In genomic region chr14:81275995-81276698, GRCh38 we compare ENCODE assay signal across 13 cellular contexts. TPM values are rescaled to one million over a fixed set of nuclear protein-coding genes. Genes with fewer than 3 reads are reported as not detected.
A peak's percentile ranks its signal among the peaks of the same experiment; 100 is the strongest.
DNase-seq lines count a peak whose midpoint lies in the region; ATAC-seq, FAIRE-seq and TF ChIP-seq lines count a peak whose summit lies in the region.
"Had no signal": no experiment of that assay in that cellular context is flagged by ENCODE, and none has a peak within 500 bp of the region (broad histone marks: within the 10 kb centered on the region; RNA-seq: fewer than 3 reads in every experiment).

No MANE protein-coding gene starts in this region.

- H2BK20ac ChIP-seq in H9 (ENCODE audit: low read depth, low read length, poor library complexity, severe bottlenecking): no peak overlapping the region

- no peak overlapping the region for H3K27ac ChIP-seq in esophagus muscularis mucosa (replicated peaks in 1 of 4)
- no peak overlapping the region for H3K27ac ChIP-seq in H9 (ENCODE audit: insufficient read length, low read depth, low read length)
- peak overlapping the region in 1 of 3 donors; percentile 21 for H3K27ac ChIP-seq in thyroid gland
- H3K27ac ChIP-seq in aorta (ENCODE audit: low read depth in 1 of 2, low read length in 2 of 2): no peak overlapping the region

- peak overlapping the region in 1 of 3 experiments; percentile 76; a peak in 1 of 7 replicates for H3K27ac Mint-ChIP-seq in H9

- no peak overlapping the region for H2BK5ac ChIP-seq in H9 (ENCODE audit: insufficient read length, low read length)

- H2BK15ac ChIP-seq in H9 (ENCODE audit: low read depth, low read length): no peak overlapping the region

- TF ChIP-seq POLR2A in esophagus muscularis mucosa (IDR thresholded peaks at IDR 0.05; ENCODE audit: low read depth): no peak
- no peak for TF ChIP-seq POLR2A in thyroid gland (IDR thresholded peaks at IDR 0.05)

- no peaks in the 10 kb centered on the region for H3K27me3 Mint-ChIP-seq in H9 (ENCODE audit: low read depth)

- TF ChIP-seq CTCF in BE2C (IDR thresholded peaks at IDR 0.05; ENCODE audit: low read depth, low read length): no peak
- TF ChIP-seq CTCF in esophagus muscularis mucosa (IDR thresholded peaks at IDR 0.05): no peak
- no peak for TF ChIP-seq CTCF in H9 (conservative IDR thresholded peaks at IDR 0.05)
- no peak for TF ChIP-seq CTCF in thyroid gland (IDR thresholded peaks at IDR 0.05)

- no peak overlapping the region for H4K8ac ChIP-seq in H9 (replicated peaks; ENCODE audit: insufficient read length, low read depth, low read length)

- H4K91ac ChIP-seq in H9 (ENCODE audit: insufficient read length, low read depth, low read length): no peak overlapping the region

- intact Hi-C loops in esophagus muscularis mucosa (cut with DNase I): no loop called here
- intact Hi-C loops in thyroid gland (cut with DNase I): no loop called here
- intact Hi-C loops in aorta (cut with DNase I): no loop called here

- peaks cover 11 to 13% of the 10 kb centered on the region in 2 experiments for H3K4me1 Mint-ChIP-seq in H9

- no peaks in the 10 kb centered on the region for H3K79me1 ChIP-seq in H9 (ENCODE audit: insufficient read depth, low read depth, low read length, poor library complexity, severe bottlenecking)

- H2AFZ ChIP-seq in H9 (ENCODE audit: low read length): no peak overlapping the region

- TF ChIP-seq EP300 in esophagus muscularis mucosa (IDR thresholded peaks at IDR 0.05): no peak

- ATAC-seq in GM18907 (IDR thresholded peaks at IDR 0.05; ENCODE audit: unreplicated experiment): peak; percentile 88
- peak; percentile 86 for ATAC-seq in HG03175 (IDR thresholded peaks at IDR 0.05; ENCODE audit: unreplicated experiment)
- ATAC-seq in aorta (ENCODE audit: low FRiP score): no peak
- ATAC-seq: activated CD4-positive, CD25-positive, alpha-beta regulatory T cell treated with anti-CD3 and anti-CD28 coated beads, Interleukin-2, amount 50 U/mL, for 24 hours had no signal

- H3K9me3 ChIP-seq in BE2C: no peaks in the 10 kb centered on the region
- H3K9me3 ChIP-seq in esophagus muscularis mucosa: no peaks in the 10 kb centered on the region
- no peaks in the 10 kb centered on the region for H3K9me3 ChIP-seq in H9 (ENCODE audit: control insufficient read depth, low read depth, low read length)
- H3K9me3 ChIP-seq in thyroid gland: no peaks in the 10 kb centered on the region
- H3K9me3 ChIP-seq in aorta (ENCODE audit: control insufficient read depth, low read length): no peaks in the 10 kb centered on the region

- no peak overlapping the region for H3K18ac ChIP-seq in H9 (ENCODE audit: insufficient read length, low read depth, low read length)

- H2BK120ac ChIP-seq in H9 (ENCODE audit: low read depth, low read length, poor library complexity, severe bottlenecking): no peak overlapping the region

- no peak overlapping the region for H3K23ac ChIP-seq in H9 (ENCODE audit: insufficient read length, low read depth, low read length)

- no peak overlapping the region for H3T11ph ChIP-seq in H9 (ENCODE audit: low read length)

- H3K23me2 ChIP-seq in H9 (ENCODE audit: insufficient read length, low read depth, low read length, poor library complexity, severe bottlenecking): no peaks in the 10 kb centered on the region

- H3K4ac ChIP-seq in H9 (ENCODE audit: low read depth, low read length): no peak overlapping the region

- H3K27me3 ChIP-seq in BE2C: no peaks in the 10 kb centered on the region
- H3K27me3 ChIP-seq in esophagus muscularis mucosa: no peaks in the 10 kb centered on the region
- H3K27me3 ChIP-seq in H9 (ENCODE audit: insufficient read depth, low read length): no peaks in the 10 kb centered on the region
- no peaks in the 10 kb centered on the region for H3K27me3 ChIP-seq in thyroid gland
- peaks cover 0 to 2% of the 10 kb centered on the region in 2 donors for H3K27me3 ChIP-seq in aorta (ENCODE audit: control insufficient read depth in 1 of 2, insufficient read depth in 2 of 2, low read length in 1 of 2)

- H3K9ac ChIP-seq in H9 (ENCODE audit: extremely low read depth, insufficient read length, low read length): no peak overlapping the region

- H2AK5ac ChIP-seq in H9 (ENCODE audit: insufficient read length, low read length): no peak overlapping the region

- H4K20me1 ChIP-seq in H9 (ENCODE audit: control insufficient read depth, insufficient read depth, insufficient read length): no peaks in the 10 kb centered on the region

- FAIRE-seq in urothelium cell line (lab: Jason Lieb, UNC): no peak
- FAIRE-seq: small intestine had no signal

- H3K36me3 ChIP-seq in BE2C (peaks cover 18% of the 10 kb centered on the region), esophagus muscularis mucosa (no peaks in the 10 kb centered on the region), thyroid gland (peaks cover 0 to 11% of the 10 kb centered on the region in 2 donors), aorta (ENCODE audit: control insufficient read depth in 1 of 2, insufficient read depth in 2 of 2, low read length in 1 of 2) (no peaks in the 10 kb centered on the region)

- H3K56ac ChIP-seq in H9 (ENCODE audit: insufficient read length, low read depth, low read length): no peak overlapping the region

- no peak overlapping the region for H4K5ac ChIP-seq in H9 (ENCODE audit: insufficient read length, low read depth, low read length)

- no peak overlapping the region for H3K4me2 ChIP-seq in H9 (ENCODE audit: insufficient read depth, insufficient read length, low read length)

- no peaks in the 10 kb centered on the region for H3K9me3 Mint-ChIP-seq in H9

- no peak overlapping the region for H3K4me3 Mint-ChIP-seq in H9

- H3K36me3 Mint-ChIP-seq in H9 (ENCODE audit: insufficient read depth in 1 of 3, low read depth in 3 of 3): peaks cover 23 to 27% (median 23%) of the 10 kb centered on the region in 3 experiments

- H2BK12ac ChIP-seq in H9 (ENCODE audit: insufficient read length, low read depth, low read length): no peak overlapping the region

- no peaks in the 10 kb centered on the region for H3K79me2 ChIP-seq in H9 (ENCODE audit: insufficient read depth, low read length)

- no peak overlapping the region for H3K14ac ChIP-seq in H9 (ENCODE audit: insufficient read depth, low read length)

- peak overlapping the region; percentile 32 for H3K4me3 ChIP-seq in BE2C (ENCODE audit: low read depth, low read length)
- no peak overlapping the region for H3K4me3 ChIP-seq in esophagus muscularis mucosa
- H3K4me3 ChIP-seq in thyroid gland (replicated peaks in 1 of 3): no peak overlapping the region
- no peak overlapping the region for H3K4me3 ChIP-seq in aorta (ENCODE audit: low read length in 2 of 2)

- H3K4me1 ChIP-seq in BE2C (peaks cover 50% of the 10 kb centered on the region), esophagus muscularis mucosa (no peaks in the 10 kb centered on the region), H9 (ENCODE audit: insufficient read depth, low read length) (no peaks in the 10 kb centered on the region; the same call in 1 of the 2 replicates), thyroid gland (peaks cover 14 to 15% of the 10 kb centered on the region in 2 donors), aorta (ENCODE audit: control insufficient read depth in 1 of 2, insufficient read depth in 2 of 2, low read length in 2 of 2) (no peaks in the 10 kb centered on the region)

- DNase-seq in BE2C (peak; percentile 70), esophagus muscularis mucosa (ENCODE audit: extremely low spot score) (peak; percentile 31), H9 (no peak), urothelium cell line (ENCODE audit: low spot score) (no peak), thyroid gland (no peak), aorta (no peak)
- DNase-seq: activated naive CD4-positive, alpha-beta T cell treated with Interleukin-2 at 50 U/mL for 16 hours; NCI-H1417 treated with DMSO at 0.1 percent for 48 hours; small intestine; stimulated activated CD8-positive, alpha-beta memory T cell treated with anti-CD3 and anti-CD28 coated beads, Interleukin-4, amount 100 ng/mL, for 48 hours had no signal

- WGBS in esophagus muscularis mucosa: 71% methylated on average over 6 of the region's 6 CpGs
- WGBS in H9 (ENCODE audit: extremely low coverage, insufficient read length, low lambda C conversion rate): no CpG with 5 or more reads among the region's 6 CpGs
- WGBS in thyroid gland, 2 donors: 67 to 70% methylated on average over 6 of the region's 6 CpGs
- WGBS in aorta, 2 donors: 34 to 35% methylated on average over 6 of the region's 6 CpGs

RNA-seq across cellular contexts. Expression of gene GTF2A1, which starts 55.4 kb away (rescaled TPM):
- 19.1 TPM for polyA plus RNA-seq in BE2C (2012; ENCODE audit: insufficient read depth, insufficient read length, low read depth)
- total RNA-seq in esophagus muscularis mucosa (10 to 100 TPM; 17.1 to 35.1 (median 28.4) TPM), H9 (2021) (40.1 and 43.0 TPM in 2 replicates), thyroid gland (10 to 100 TPM; 31.4 to 51.7 (median 39.7) TPM), aorta (10 to 100 TPM; 32.1 to 33.4 TPM)
- 10 to 100 TPM in 1 of 2 donors, 1 to 10 TPM in 1; 8.5 to 10.7 TPM for polyA plus RNA-seq in aorta

Comparison
In these comparisons a context has a peak if more than half of its experiments do, and no peak if none do; other contexts are left out.
1. DNase-seq: peak in BE2C (single experiment) and esophagus muscularis mucosa (single experiment); none in H9 (single experiment), urothelium cell line (single experiment), thyroid gland (0 of 2) and aorta (0 of 2).